In genomic region chr5:174522641-174523260, GRCh38 we compare ENCODE assay signal across 21 cellular contexts.
DNase-seq lines count a peak whose midpoint lies in the region; ATAC-seq, FAIRE-seq and TF ChIP-seq lines count a peak whose summit lies in the region.
"Had no signal": no experiment of that assay in that cellular context is flagged by ENCODE, and none has a peak within 500 bp of the region (broad histone marks: within the 10 kb centered on the region; RNA-seq: fewer than 3 reads in every experiment).

No MANE protein-coding gene starts in this region.

- CTCF ChIA-PET in HEK293 (lab: Yijun Ruan, JAX) (interaction anchor here (0.6 to 1.7 kb wide), 11 partner anchors 8 to 954 kb away, joined by 3 to 8 read pairs (median 4); no protein-coding TSS in a partner anchor), H1 (lab: Charles Lee; ENCODE audit: partially characterized antibody) (interaction anchor here (0.7 to 1.3 kb wide), 5 partner anchors 20 to 103 kb away, joined by 3 to 5 read pairs (median 3); no protein-coding TSS in a partner anchor)

- H3K4ac ChIP-seq in H1 (replicated peaks; ENCODE audit: insufficient read length, low read depth, low read length), result no peak overlapping the region

- H3K4me2 ChIP-seq in H1 (ENCODE audit: insufficient read depth in 1 of 2, low read depth in 2 of 2, low read length in 2 of 2), result no peak overlapping the region
- no peak overlapping the region for H3K4me2 ChIP-seq in neural progenitor cell

- H3K27ac ChIP-seq in HEK293 (ENCODE audit: extremely low read depth, low read depth, low read length) (no peak overlapping the region), H1 (ENCODE audit: low read depth, low read length) (no peak overlapping the region), neural progenitor cell (no peak overlapping the region), endodermal cell (ENCODE audit: low read depth, low read length) (no peak overlapping the region)

- POLR2A ChIA-PET in HEK293 (lab: Yijun Ruan, JAX) (interaction anchor here (0.7 to 1.5 kb wide), 2 partner anchors 10 to 94 kb away, joined by 4 to 7 read pairs; no protein-coding TSS in a partner anchor), H1 (lab: Charles Lee; ENCODE audit: partially characterized antibody) (no interaction called here)

- DNase-seq in H1 (ENCODE audit: low read depth in 1 of 2, low spot score in 2 of 2), result no peak
- peak; percentile 51 for DNase-seq in neural progenitor cell (ENCODE audit: low spot score)
- no peak for DNase-seq in endodermal cell
- no peak for DNase-seq in NCI-H2196 (lab: John Stamatoyannopoulos, UW; ENCODE audit: unreplicated experiment)
- no peak for DNase-seq in activated effector memory CD4-positive, alpha-beta T cell treated with Interleukin-2 at 50 U/mL for 16 hours
- DNase-seq: ACHN; BE2C; C1 segment of cervical spinal cord; CD4-positive, CD25-positive, alpha-beta regulatory T cell; CD8-positive, alpha-beta memory T cell; COR-L47; GDM1; GOT3; H9; KBM-7 had no signal

- H3K23ac ChIP-seq in H1 (ENCODE audit: insufficient read length), result no peak overlapping the region

- TF ChIP-seq POLR2A in H1 (IDR thresholded peaks at IDR 0.05; ENCODE audit: control extremely low read depth in 1 of 2, low read depth in 2 of 2, low read length in 2 of 2), result no peak

- H2BK15ac ChIP-seq in H1 (ENCODE audit: low read length), result no peak overlapping the region

- H3K14ac ChIP-seq in H1 (ENCODE audit: insufficient read length), result no peak overlapping the region

- H3K56ac ChIP-seq in H1 (replicated peaks; ENCODE audit: insufficient read length, low read depth, low read length), result no peak overlapping the region

- H2AFZ ChIP-seq in H1 (ENCODE audit: low read length) (no peak overlapping the region), neural progenitor cell (replicated peaks) (no peak overlapping the region)

- H3K4me3 ChIP-seq in HEK293 (ENCODE audit: low read depth, low read length) (no peak overlapping the region), H1 (ENCODE audit: extremely low read depth in 1 of 4, insufficient read depth in 2 of 4, low read depth in 3 of 4, low read length in 4 of 4) (no peak overlapping the region), neural progenitor cell (no peak overlapping the region), endodermal cell (ENCODE audit: low read length) (no peak overlapping the region)

- no peak overlapping the region for H4K5ac ChIP-seq in H1 (ENCODE audit: insufficient read length, low read depth, low read length)

- no peak overlapping the region for H4K8ac ChIP-seq in H1 (ENCODE audit: extremely low read depth, insufficient read depth, low read length)

- TF ChIP-seq EP300 in H1 (IDR thresholded peaks at IDR 0.05; ENCODE audit: borderline replicate concordance in 1 of 2, low read depth in 2 of 2, low read length in 2 of 2), result no peak

- H2AK5ac ChIP-seq in H1 (ENCODE audit: low read depth, low read length), result no peak overlapping the region

- peaks cover 5% of the 10 kb centered on the region; the same call in 1 of the 2 replicates for H3K23me2 ChIP-seq in H1 (ENCODE audit: low read depth, low read length)

- no peaks in the 10 kb centered on the region for H4K20me1 ChIP-seq in H1 (replicated peaks in 1 of 2; ENCODE audit: control insufficient read depth in 1 of 2, insufficient read depth in 2 of 2, low read length in 2 of 2)
- H4K20me1 ChIP-seq in neural progenitor cell (ENCODE audit: low read depth), result no peaks in the 10 kb centered on the region

- H2BK5ac ChIP-seq in H1 (ENCODE audit: low read depth, low read length), result no peak overlapping the region

- H3K27me3 Mint-ChIP-seq in neural progenitor cell (ENCODE audit: insufficient read depth, low read depth) (peaks cover 34% of the 10 kb centered on the region), endodermal cell (ENCODE audit: insufficient read depth) (peaks cover 53% of the 10 kb centered on the region)
- H3K27me3 Mint-ChIP-seq: CD4-positive, CD25-positive, alpha-beta regulatory T cell had no signal

- H3K36me3 ChIP-seq in HEK293 (ENCODE audit: control insufficient read depth in 2 of 2, insufficient read depth in 1 of 2, low read length in 2 of 2) (no peaks in the 10 kb centered on the region), H1 (ENCODE audit: control insufficient read depth in 2 of 4, insufficient read depth in 4 of 4, low read length in 3 of 4) (no peaks in the 10 kb centered on the region), neural progenitor cell (no peaks in the 10 kb centered on the region), endodermal cell (ENCODE audit: control insufficient read depth, insufficient read depth, low read length) (no peaks in the 10 kb centered on the region)
- H3K36me3 ChIP-seq: BE2C had no signal

- H2BK12ac ChIP-seq in H1 (ENCODE audit: low read depth, low read length), result no peak overlapping the region

- H3K18ac ChIP-seq in H1 (ENCODE audit: extremely low read depth, low read length), result no peak overlapping the region

- TF ChIP-seq CTCF in HEK293 (tag by site-specific recombination; IDR thresholded peaks at IDR 0.05) (no peak), H1 (IDR thresholded peaks at IDR 0.05; ENCODE audit: control extremely low read depth in 1 of 3, insufficient read depth in 1 of 3, low read depth in 1 of 3, low read length in 3 of 3) (no peak), neural progenitor cell (IDR thresholded peaks at IDR 0.05) (no peak), endodermal cell (conservative IDR thresholded peaks at IDR 0.05) (no peak)

- no peaks in the 10 kb centered on the region for H3K9me3 Mint-ChIP-seq in neural progenitor cell
- no peaks in the 10 kb centered on the region for H3K9me3 Mint-ChIP-seq in endodermal cell

- no peak for FAIRE-seq in H1 (lab: Jason Lieb, UNC)
- FAIRE-seq: A204.1, D721Med, GM12892, GM18507 had no signal

- H3K4me1 Mint-ChIP-seq in neural progenitor cell (peaks cover 36% of the 10 kb centered on the region), endodermal cell (peaks cover 50% of the 10 kb centered on the region)
- H3K4me1 Mint-ChIP-seq: CD8-positive, alpha-beta memory T cell had no signal

- no peaks in the 10 kb centered on the region for H3K36me3 Mint-ChIP-seq in neural progenitor cell
- no peaks in the 10 kb centered on the region for H3K36me3 Mint-ChIP-seq in endodermal cell (ENCODE audit: low read depth)
- H3K36me3 Mint-ChIP-seq: CD4-positive, CD25-positive, alpha-beta regulatory T cell; CD8-positive, alpha-beta memory T cell had no signal

- no peak for TF ChIP-seq RAD21 in H1 (IDR thresholded peaks at IDR 0.05 in 1 of 2, conservative IDR thresholded peaks at IDR 0.05 in 1 of 2; ENCODE audit: low read depth in 2 of 2, low read length in 2 of 2)

- H3K79me2 ChIP-seq in H1 (ENCODE audit: control insufficient read depth in 1 of 2, insufficient read depth in 2 of 2, low read length in 2 of 2) (no peaks in the 10 kb centered on the region), neural progenitor cell (ENCODE audit: low read depth) (no peaks in the 10 kb centered on the region)

- peaks cover 34% of the 10 kb centered on the region for H3F3A ChIP-seq in neural progenitor cell (ENCODE audit: low read depth)

- H3K27me3 ChIP-seq in H1 (replicated peaks in 1 of 4; ENCODE audit: control insufficient read depth in 3 of 4, extremely low read depth in 1 of 4, insufficient read depth in 3 of 4, low read length in 3 of 4) (peaks cover 5 to 18% (median 8%) of the 10 kb centered on the region in 4 experiments), neural progenitor cell (peaks cover 3% of the 10 kb centered on the region), endodermal cell (ENCODE audit: control insufficient read depth, insufficient read depth, low read length, poor library complexity, severe bottlenecking) (peaks cover 20% of the 10 kb centered on the region)
- H3K27me3 ChIP-seq: BE2C had no signal

- no peak overlapping the region for H3K27ac Mint-ChIP-seq in neural progenitor cell
- no peak overlapping the region for H3K27ac Mint-ChIP-seq in endodermal cell
- H3K27ac Mint-ChIP-seq: CD4-positive, CD25-positive, alpha-beta regulatory T cell; CD8-positive, alpha-beta memory T cell; H9 had no signal

- no peak overlapping the region for H4K91ac ChIP-seq in H1 (replicated peaks; ENCODE audit: insufficient read length, low read length)

- ATAC-seq in GM18870 (IDR thresholded peaks at IDR 0.05; ENCODE audit: unreplicated experiment), result no peak

- H3K9me3 ChIP-seq in HEK293 (ENCODE audit: control insufficient read depth, insufficient read depth, low read depth, low read length) (no peaks in the 10 kb centered on the region), H1 (ENCODE audit: insufficient read depth in 2 of 2, low read depth in 1 of 2, low read length in 1 of 2) (no peaks in the 10 kb centered on the region), neural progenitor cell (ENCODE audit: low read depth) (no peaks in the 10 kb centered on the region), endodermal cell (ENCODE audit: control insufficient read depth, low read length) (peaks cover 5% of the 10 kb centered on the region)
- H3K9me3 ChIP-seq: BE2C had no signal

- H3K79me1 ChIP-seq in H1 (ENCODE audit: low read depth, low read length), result no peaks in the 10 kb centered on the region

- H2BK120ac ChIP-seq in H1 (replicated peaks; ENCODE audit: low read depth, low read length), result no peak overlapping the region

- peaks cover 16% of the 10 kb centered on the region for H3K4me1 ChIP-seq in HEK293 (ENCODE audit: control insufficient read depth, insufficient read depth, low read length)
- peaks cover 0 to 5% (median 2%) of the 10 kb centered on the region in 4 experiments; a peak in 5 of 7 replicates for H3K4me1 ChIP-seq in H1 (replicated peaks in 1 of 4; ENCODE audit: control insufficient read depth in 3 of 4, insufficient read depth in 4 of 4, low read length in 3 of 4)
- H3K4me1 ChIP-seq in neural progenitor cell, result peaks cover 17% of the 10 kb centered on the region
- peaks cover 9% of the 10 kb centered on the region for H3K4me1 ChIP-seq in endodermal cell (ENCODE audit: control insufficient read depth, insufficient read depth, low read length)

- H3K9ac ChIP-seq in H1 (replicated peaks in 1 of 4; ENCODE audit: extremely low read depth in 1 of 4, low read depth in 3 of 4, low read length in 3 of 4) (no peak overlapping the region), neural progenitor cell (no peak overlapping the region), endodermal cell (ENCODE audit: extremely low read depth, low read length, poor library complexity, severe bottlenecking) (no peak overlapping the region)

- WGBS in H1 (ENCODE audit: extremely low coverage in 1 of 2, insufficient coverage in 1 of 2, insufficient read length in 1 of 2, insufficient replicate concordance in 2 of 2, low coverage in 1 of 2, low lambda C conversion rate in 2 of 2, missing lambda C conversion rate in 1 of 2), 2 experiments, result 72% methylated on average over 2 of the region's 2 CpGs; no CpG with 5 or more reads in 1 of the 2 experiments
- WGBS in endodermal cell (ENCODE audit: insufficient coverage in 1 of 2, insufficient read length in 1 of 2), 2 experiments, result 88% methylated on average over 2 of the region's 2 CpGs; no CpG with 5 or more reads in 1 of the 2 experiments

- no peak overlapping the region for H2BK20ac ChIP-seq in H1 (ENCODE audit: low read length)

- H3K4me3 Mint-ChIP-seq in neural progenitor cell, result no peak overlapping the region
- H3K4me3 Mint-ChIP-seq in endodermal cell, result no peak overlapping the region
- H3K4me3 Mint-ChIP-seq: CD4-positive, CD25-positive, alpha-beta regulatory T cell; CD8-positive, alpha-beta memory T cell; H9 had no signal

TF ChIP-seq in HEK293, 187 proteins besides CTCF, POLR2A, EP300 and RAD21 (continues in another document):
- TF ChIP-seq ZNF629 (tag by site-specific recombination; IDR thresholded peaks at IDR 0.05), result no peak
